In the genomic region with DNA sequence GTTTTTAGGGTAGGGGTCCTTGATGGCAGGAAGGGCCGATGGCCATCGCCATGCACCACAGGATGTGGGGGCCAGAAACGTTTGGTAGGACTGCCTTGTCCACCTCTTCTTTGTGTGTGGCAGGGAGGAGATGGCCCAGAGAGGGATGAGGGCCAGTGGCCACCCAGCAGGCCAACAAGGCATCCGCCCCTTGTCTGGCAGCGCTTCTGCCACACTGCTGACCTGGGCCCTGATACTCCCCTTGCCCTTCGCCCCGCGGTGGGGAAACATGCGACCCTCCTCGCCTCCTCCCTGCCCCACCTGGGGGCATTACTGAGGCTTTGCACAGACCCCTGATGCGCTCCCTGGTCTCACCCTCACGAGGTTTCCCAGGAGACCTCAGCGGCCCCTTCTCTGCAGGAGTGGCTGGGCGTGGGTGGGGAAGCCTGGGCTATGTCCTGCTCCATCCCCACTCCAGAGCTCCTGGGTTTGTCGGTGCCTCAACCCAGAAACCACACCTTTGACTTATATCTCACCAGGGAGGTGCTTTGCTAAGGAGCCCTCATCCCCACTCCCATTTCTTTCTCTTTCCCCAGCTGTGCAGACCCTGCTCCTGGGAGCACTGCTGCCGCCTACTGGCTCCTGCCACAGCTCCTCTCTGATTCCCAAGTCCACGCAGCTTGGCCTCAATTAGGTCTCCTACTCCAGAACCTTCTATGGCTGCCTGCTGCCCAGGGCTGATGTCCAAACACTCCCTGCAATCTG, we compare ENCODE assay signal across 10 cellular contexts. TPM values are rescaled to one million over a fixed set of nuclear protein-coding genes. Genes with fewer than 3 reads are reported as not detected.
DNase-seq lines count a peak whose midpoint lies in the region; ATAC-seq and TF ChIP-seq lines count a peak whose summit lies in the region.
"Had no signal": no experiment of that assay in that cellular context is flagged by ENCODE, and none has a peak within 500 bp of the region (broad histone marks: within the 10 kb centered on the region; RNA-seq: fewer than 3 reads in every experiment).

No MANE protein-coding gene starts in this region.

- no peak overlapping the region for H3K4me3 Mint-ChIP-seq in neural crest cell
- H3K4me3 Mint-ChIP-seq: T-helper 1 cell treated with Interleukin-12 subunit alpha and Interleukin-12 subunit beta and Interleukin-4 antibody, amounts not matched to agents 30 μg/mL and 1 μg/mL, for 36 hours had no signal

- peak overlapping the region; percentile 70 for H3K27ac Mint-ChIP-seq in neural crest cell (ENCODE audit: unreplicated experiment)
- H3K27ac Mint-ChIP-seq: T-helper 1 cell treated with Interleukin-12 subunit alpha and Interleukin-12 subunit beta and Interleukin-4 antibody, amounts not matched to agents 30 μg/mL and 1 μg/mL, for 36 hours had no signal

- H3K4me1 Mint-ChIP-seq in neural crest cell: peaks cover 22% of the 10 kb centered on the region

- TF ChIP-seq RAD21 in Ishikawa (IDR thresholded peaks at IDR 0.05; ENCODE audit: low read depth): peak; percentile 18; the same call in 1 of the 2 replicates

- H3K36me3 ChIP-seq in GM06990 (ENCODE audit: control insufficient read depth, insufficient read depth, low read length): no peaks in the 10 kb centered on the region

- DNase-seq in GM06990 (ENCODE audit: extremely low read depth, insufficient read length): no peak
- peak; percentile 42 for DNase-seq in cerebellar cortex (ENCODE audit: low spot score)
- DNase-seq in neural crest cell (ENCODE audit: low read depth, low spot score): peak; percentile 34
- DNase-seq in activated CD4-positive, alpha-beta T cell treated with anti-CD3 and anti-CD28 coated beads, Interleukin-2, amount 50 U/mL, for 4 hours: no peak
- no peak for DNase-seq in NCI-H345 (lab: John Stamatoyannopoulos, UW)
- DNase-seq in Kasumi-1 (lab: John Stamatoyannopoulos, UW): no peak
- DNase-seq: cerebellar nuclear complex had no signal

- no peaks in the 10 kb centered on the region for H3K36me3 Mint-ChIP-seq in neural crest cell (ENCODE audit: low read depth)

- ATAC-seq in GM21447 (IDR thresholded peaks at IDR 0.05; ENCODE audit: unreplicated experiment): no peak

- no peak for TF ChIP-seq EP300 in Ishikawa (IDR thresholded peaks at IDR 0.05; ENCODE audit: borderline replicate concordance)

- no peaks in the 10 kb centered on the region; the same call in 1 of the 2 replicates for H3K27me3 ChIP-seq in GM06990 (replicated peaks; ENCODE audit: control insufficient read depth, insufficient read depth, low read length)

- H3K4me3 ChIP-seq in GM06990 (replicated peaks; ENCODE audit: low read depth, low read length): no peak overlapping the region

- peak; percentile 72 for TF ChIP-seq CTCF in GM06990 (IDR thresholded peaks at IDR 0.05; ENCODE audit: insufficient read depth, low read length, poor library complexity, severe bottlenecking)
- TF ChIP-seq CTCF in neural crest cell (conservative IDR thresholded peaks at IDR 0.05): peak; percentile 50

- no peaks in the 10 kb centered on the region for H3K27me3 Mint-ChIP-seq in neural crest cell (ENCODE audit: low read depth)

- H3K9me3 Mint-ChIP-seq in neural crest cell: no peaks in the 10 kb centered on the region
- H3K9me3 Mint-ChIP-seq: T-helper 1 cell treated with Interleukin-12 subunit alpha and Interleukin-12 subunit beta and Interleukin-4 antibody, amounts not matched to agents 30 μg/mL and 1 μg/mL, for 36 hours had no signal

TF ChIP-seq in Ishikawa, 13 proteins besides CTCF, POLR2A, EP300 and RAD21:
- TF ChIP-seq ZBTB7A (IDR thresholded peaks at IDR 0.05; ENCODE audit: low read depth) (no peak), EGR1 (IDR thresholded peaks at IDR 0.05) (no peak), CREB1 (IDR thresholded peaks at IDR 0.05; ENCODE audit: low read depth) (no peak), FOXM1 (IDR thresholded peaks at IDR 0.05; ENCODE audit: borderline replicate concordance, low read depth) (no peak), TAF1 (IDR thresholded peaks at IDR 0.05; ENCODE audit: low read depth) (no peak), CEBPB (IDR thresholded peaks at IDR 0.05) (no peak), NFIC (IDR thresholded peaks at IDR 0.05) (no peak), YY1 (IDR thresholded peaks at IDR 0.05; ENCODE audit: low read depth) (no peak)
- TF ChIP-seq, protein P1, sequence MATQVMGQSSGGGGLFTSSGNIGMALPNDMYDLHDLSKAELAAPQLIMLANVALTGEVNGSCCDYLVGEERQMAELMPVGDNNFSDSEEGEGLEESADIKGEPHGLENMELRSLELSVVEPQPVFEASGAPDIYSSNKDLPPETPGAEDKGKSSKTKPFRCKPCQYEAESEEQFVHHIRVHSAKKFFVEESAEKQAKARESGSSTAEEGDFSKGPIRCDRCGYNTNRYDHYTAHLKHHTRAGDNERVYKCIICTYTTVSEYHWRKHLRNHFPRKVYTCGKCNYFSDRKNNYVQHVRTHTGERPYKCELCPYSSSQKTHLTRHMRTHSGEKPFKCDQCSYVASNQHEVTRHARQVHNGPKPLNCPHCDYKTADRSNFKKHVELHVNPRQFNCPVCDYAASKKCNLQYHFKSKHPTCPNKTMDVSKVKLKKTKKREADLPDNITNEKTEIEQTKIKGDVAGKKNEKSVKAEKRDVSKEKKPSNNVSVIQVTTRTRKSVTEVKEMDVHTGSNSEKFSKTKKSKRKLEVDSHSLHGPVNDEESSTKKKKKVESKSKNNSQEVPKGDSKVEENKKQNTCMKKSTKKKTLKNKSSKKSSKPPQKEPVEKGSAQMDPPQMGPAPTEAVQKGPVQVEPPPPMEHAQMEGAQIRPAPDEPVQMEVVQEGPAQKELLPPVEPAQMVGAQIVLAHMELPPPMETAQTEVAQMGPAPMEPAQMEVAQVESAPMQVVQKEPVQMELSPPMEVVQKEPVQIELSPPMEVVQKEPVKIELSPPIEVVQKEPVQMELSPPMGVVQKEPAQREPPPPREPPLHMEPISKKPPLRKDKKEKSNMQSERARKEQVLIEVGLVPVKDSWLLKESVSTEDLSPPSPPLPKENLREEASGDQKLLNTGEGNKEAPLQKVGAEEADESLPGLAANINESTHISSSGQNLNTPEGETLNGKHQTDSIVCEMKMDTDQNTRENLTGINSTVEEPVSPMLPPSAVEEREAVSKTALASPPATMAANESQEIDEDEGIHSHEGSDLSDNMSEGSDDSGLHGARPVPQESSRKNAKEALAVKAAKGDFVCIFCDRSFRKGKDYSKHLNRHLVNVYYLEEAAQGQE (IDR thresholded peaks at IDR 0.05; ENCODE audit: low read depth): no peak
- TF ChIP-seq, protein P2, sequence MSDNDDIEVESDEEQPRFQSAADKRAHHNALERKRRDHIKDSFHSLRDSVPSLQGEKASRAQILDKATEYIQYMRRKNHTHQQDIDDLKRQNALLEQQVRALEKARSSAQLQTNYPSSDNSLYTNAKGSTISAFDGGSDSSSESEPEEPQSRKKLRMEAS (IDR thresholded peaks at IDR 0.05): no peak

RNA-seq across cellular contexts. Expression of a gene that starts 38.7 kb away (rescaled TPM):
- 61.4 and 67.0 TPM in 2 replicates for total RNA-seq in neural crest cell

Comparison
In these comparisons a context has a peak if more than half of its experiments do, and no peak if none do; other contexts are left out.
1. DNase-seq: peak in cerebellar cortex (single experiment) and neural crest cell (single experiment); none in GM06990 (single experiment), activated CD4-positive, alpha-beta T cell treated with anti-CD3 and anti-CD28 coated beads, Interleukin-2, amount 50 U/mL, for 4 hours (0 of 2), NCI-H345 (single experiment) and Kasumi-1 (0 of 2).